Comparison of ENCODE assay signal across 8 cellular contexts in the genomic region with DNA sequence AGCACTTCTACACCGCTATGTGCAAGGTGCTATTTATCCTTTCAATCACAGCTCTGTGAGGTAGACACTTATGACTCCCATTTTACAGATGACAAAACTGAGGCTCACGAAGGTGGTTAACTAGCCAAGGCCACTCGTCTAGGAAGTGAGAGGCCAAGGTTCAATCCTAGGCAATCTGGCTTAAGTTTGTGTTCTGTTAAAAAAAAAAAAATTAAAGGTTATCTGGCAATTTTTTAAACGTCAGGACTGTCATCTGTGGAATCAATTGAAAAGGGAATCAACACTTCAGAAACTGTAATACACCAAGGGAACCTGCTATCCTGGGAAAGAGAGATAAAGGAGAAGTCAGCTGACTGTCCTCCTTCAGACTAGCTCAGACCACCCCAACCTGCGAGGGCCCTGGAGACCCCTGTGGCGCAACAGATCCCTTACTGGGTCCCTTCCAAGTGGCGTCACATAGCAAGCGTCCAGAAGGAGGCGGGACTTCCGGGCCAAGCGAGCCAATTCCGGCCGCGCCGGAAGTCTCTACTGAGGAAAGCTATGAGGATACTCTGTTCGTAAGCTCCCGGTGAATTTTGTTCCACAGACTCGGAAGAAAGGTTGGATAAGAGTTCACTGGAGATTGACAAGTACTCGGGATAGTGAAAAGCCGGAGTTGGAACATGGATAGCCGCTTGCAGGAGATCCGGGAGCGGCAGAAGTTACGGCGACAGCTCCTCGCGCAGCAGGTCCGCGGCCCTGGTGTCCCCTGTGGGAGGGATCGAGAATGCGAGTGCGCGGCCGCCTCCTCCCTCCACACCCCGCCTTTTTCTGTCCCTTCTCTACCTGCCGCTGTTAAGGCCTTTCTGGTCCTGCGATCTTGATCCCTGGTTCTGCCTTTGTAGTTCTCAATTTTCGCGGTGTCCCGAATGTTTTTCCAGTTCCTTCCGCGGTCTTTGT. TPM values are rescaled to one million over a fixed set of nuclear protein-coding genes. Genes with fewer than 3 reads are reported as not detected.
A peak's percentile ranks its signal among the peaks of the same experiment; 100 is the strongest.
DNase-seq lines count a peak whose midpoint lies in the region; ATAC-seq and TF ChIP-seq lines count a peak whose summit lies in the region.

A gene (plus strand): TSS at position 520 of the 939 bp plus-strand sequence. CDS start 143 bp downstream, at position 663.

- DNase-seq in CD14-positive monocyte (ENCODE audit: low spot score) (peak; percentile 79), NCI-H748 (lab: John Stamatoyannopoulos, UW; ENCODE audit: unreplicated experiment) (peak; percentile 93), ecto neural progenitor cell (ENCODE audit: low spot score) (peak; percentile 94), lower leg skin (ENCODE audit: low spot score in 2 of 2) (peak; percentile 90 to 98)
- DNase-seq in activated CD4-positive, alpha-beta memory T cell treated with anti-CD3 and anti-CD28 coated beads for 36 hours = peak; percentile 93
- peak; percentile 80 to 86 for DNase-seq in stimulated activated CD4-positive, alpha-beta T cell treated with anti-CD3 and anti-CD28 coated beads, Interleukin-4, amount 100 ng/mL, for 48 hours (ENCODE audit: low read depth in 2 of 2)

- peak within 1 kb of the TSS; percentile 77 for H3K4me3 ChIP-seq in lower leg skin (ENCODE audit: low read depth, poor library complexity, severe bottlenecking)

- intact Hi-C loops in CD14-positive monocyte (cut with micrococcal nuclease) = no loop called here
- intact Hi-C loops in activated CD4-positive, alpha-beta memory T cell treated with anti-CD3 and anti-CD28 coated beads for 36 hours (cut with micrococcal nuclease) = loop anchor here (1.0 to 10.0 kb wide), 4 partner anchors 94 to 407 kb away; a partner anchor contains a TSS
- intact Hi-C loops in lower leg skin (cut with DNase I; ENCODE audit: low total_unique reads) = no loop called here

- CTCF ChIA-PET in activated CD4-positive, alpha-beta memory T cell treated with anti-CD3 and anti-CD28 coated beads for 36 hours (lab: Charles Lee) = interaction anchor here (0.9 to 1.0 kb wide), 2 partner anchors 16 to 405 kb away, joined by 3 read pairs; no protein-coding TSS in a partner anchor

- peak within 1 kb of the TSS; percentile 87 to 98 for H3K4me3 Mint-ChIP-seq in CD14-positive monocyte
- peak within 1 kb of the TSS; percentile 97 for H3K4me3 Mint-ChIP-seq in activated CD4-positive, alpha-beta memory T cell treated with anti-CD3 and anti-CD28 coated beads for 36 hours

- H3K9me3 Mint-ChIP-seq in CD14-positive monocyte = peaks cover 0 to 2% (median 0%) of the 10 kb centered on the region in 7 donors
- H3K9me3 Mint-ChIP-seq in activated CD4-positive, alpha-beta memory T cell treated with anti-CD3 and anti-CD28 coated beads for 36 hours = no peaks in the 10 kb centered on the region

- H3K36me3 Mint-ChIP-seq in CD14-positive monocyte = peaks cover 14 to 19% of the 10 kb centered on the region in 2 donors
- peaks cover 6% of the 10 kb centered on the region for H3K36me3 Mint-ChIP-seq in activated CD4-positive, alpha-beta memory T cell treated with anti-CD3 and anti-CD28 coated beads for 36 hours

- TF ChIP-seq POLR2A in lower leg skin (IDR thresholded peaks at IDR 0.05) = no peak

- H3K4me1 Mint-ChIP-seq in CD14-positive monocyte = peaks cover 13% of the 10 kb centered on the region
- H3K4me1 Mint-ChIP-seq in activated CD4-positive, alpha-beta memory T cell treated with anti-CD3 and anti-CD28 coated beads for 36 hours (ENCODE audit: low read depth) = peaks cover 24% of the 10 kb centered on the region

- peak within 1 kb of the TSS; percentile 90 to 99 (median 96) for H3K27ac Mint-ChIP-seq in CD14-positive monocyte
- peak within 1 kb of the TSS; percentile 94 for H3K27ac Mint-ChIP-seq in activated CD4-positive, alpha-beta memory T cell treated with anti-CD3 and anti-CD28 coated beads for 36 hours

- WGBS in lower leg skin, 2 donors = 5 to 6% methylated on average over 42 of the region's 42 CpGs

- POLR2A ChIA-PET in activated CD4-positive, alpha-beta memory T cell treated with anti-CD3 and anti-CD28 coated beads for 36 hours (lab: Charles Lee) = interaction anchor here (0.7 to 1.0 kb wide), 3 partner anchors 10 to 281 kb away, joined by 3 read pairs; no protein-coding TSS in a partner anchor

- H3K27me3 Mint-ChIP-seq in CD14-positive monocyte (ENCODE audit: low read depth in 3 of 3) = peaks cover 2 to 5% (median 3%) of the 10 kb centered on the region in 3 donors
- no peaks in the 10 kb centered on the region for H3K27me3 Mint-ChIP-seq in activated CD4-positive, alpha-beta memory T cell treated with anti-CD3 and anti-CD28 coated beads for 36 hours

- TF ChIP-seq CTCF in CD14-positive monocyte (IDR thresholded peaks at IDR 0.05) (no peak), lower leg skin (IDR thresholded peaks at IDR 0.05) (no peak)

- peak; percentile 98 for ATAC-seq in GM19351 (IDR thresholded peaks at IDR 0.05; ENCODE audit: unreplicated experiment)
- peak; percentile 99 for ATAC-seq in HG03521 (IDR thresholded peaks at IDR 0.05; ENCODE audit: unreplicated experiment)

RNA-seq across cellular contexts. Expression of the gene that starts here (rescaled TPM):
- 10 to 100 TPM in 1 of 2 donors, 1 to 10 TPM in 1; 8.2 to 19.2 TPM for polyA plus RNA-seq in CD14-positive monocyte
- total RNA-seq in activated CD4-positive, alpha-beta memory T cell treated with anti-CD3 and anti-CD28 coated beads for 36 hours = 10 to 100 TPM; 39.8 to 48.3 TPM
- total RNA-seq in lower leg skin = 10 to 100 TPM; 24.0 to 48.8 (median 47.9) TPM

Comparison
In these comparisons a context has a peak if more than half of its experiments do, and no peak if none do; other contexts are left out.
1. Peak in every context shown above with its lines: DNase-seq, ATAC-seq and H3K4me3 ChIP-seq.